11 cellular contexts compared by ENCODE assay signal in the genomic region with DNA sequence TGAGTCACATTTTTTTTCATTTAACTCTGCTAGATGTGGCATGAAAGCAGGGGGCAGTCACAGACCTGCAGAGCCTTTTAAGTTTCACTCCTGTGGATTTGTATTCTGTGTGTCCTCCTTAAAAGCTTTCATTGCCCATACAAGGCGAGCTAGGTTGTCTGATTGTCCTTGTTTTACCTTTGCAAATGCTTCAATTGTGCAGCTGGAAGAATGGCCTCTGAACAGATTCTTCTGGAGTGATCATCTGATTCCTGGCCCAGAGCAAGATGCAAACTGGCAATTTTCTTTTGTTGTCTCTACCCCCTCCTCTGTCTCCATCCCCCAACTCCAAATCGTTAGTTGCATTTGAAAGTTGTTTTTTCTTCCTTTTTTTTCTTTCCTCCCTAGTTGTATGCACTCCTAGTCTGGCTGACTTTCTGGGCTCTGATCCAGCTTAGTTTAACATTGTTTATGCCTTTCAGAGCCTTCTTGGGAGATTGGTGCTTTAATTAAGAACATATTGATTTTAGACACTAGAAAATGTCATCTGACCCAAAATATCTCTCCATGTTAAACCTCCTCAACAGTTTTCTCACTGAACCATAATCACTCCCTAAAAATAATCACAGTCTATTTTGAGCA.
A peak's percentile ranks its signal among the peaks of the same experiment; 100 is the strongest.
DNase-seq lines count a peak whose midpoint lies in the region; ATAC-seq and FAIRE-seq lines count a peak whose summit lies in the region.
"Had no signal": no experiment of that assay in that cellular context is flagged by ENCODE, and none has a peak within 500 bp of the region (broad histone marks: within the 10 kb centered on the region; RNA-seq: fewer than 3 reads in every experiment).

No MANE protein-coding gene starts in this region.

- H3K4me1 ChIP-seq in muscle layer of duodenum (ENCODE audit: control insufficient read depth in 1 of 2, insufficient read depth in 2 of 2, low read length in 2 of 2): peaks cover 3 to 8% of the 10 kb centered on the region in 2 donors

- no peaks in the 10 kb centered on the region for H3K36me3 ChIP-seq in muscle layer of duodenum (ENCODE audit: control insufficient read depth in 1 of 2, insufficient read depth in 2 of 2, low read length in 2 of 2)
- H3K36me3 ChIP-seq: MG63, WERI-Rb-1 had no signal

- no peaks in the 10 kb centered on the region for H3K9me3 ChIP-seq in muscle layer of duodenum (ENCODE audit: control insufficient read depth in 1 of 2, low read length in 2 of 2)
- H3K9me3 ChIP-seq: MG63 had no signal

- H3K27me3 ChIP-seq in muscle layer of duodenum (ENCODE audit: low read depth, low read length): no peaks in the 10 kb centered on the region
- H3K27me3 ChIP-seq: MG63 had no signal

- ATAC-seq in GM21447 (IDR thresholded peaks at IDR 0.05; ENCODE audit: unreplicated experiment) (no peak), GM21576 (IDR thresholded peaks at IDR 0.05; ENCODE audit: unreplicated experiment) (no peak)

- DNase-seq in AG20443 (ENCODE audit: low spot score): peak; percentile 62
- DNase-seq in NCI-H1105 (lab: John Stamatoyannopoulos, UW): peak; percentile 54
- DNase-seq in NCI-H748 (lab: John Stamatoyannopoulos, UW; ENCODE audit: unreplicated experiment): no peak
- no peak for DNase-seq in RKO (ENCODE audit: low spot score)
- DNase-seq: MG63, WERI-Rb-1 had no signal

- H3K27ac ChIP-seq in muscle layer of duodenum (ENCODE audit: low read length): peak overlapping the region; percentile 4
- H3K27ac ChIP-seq: WERI-Rb-1 had no signal

- H3K4me3 ChIP-seq in muscle layer of duodenum (ENCODE audit: low read depth in 1 of 2, low read length in 2 of 2): no peak overlapping the region
- H3K4me3 ChIP-seq: MG63 had no signal

- peak; percentile 99 for FAIRE-seq in endometrium (lab: Jason Lieb, UNC)
- FAIRE-seq: bronchial epithelial cell had no signal

Comparison
In these comparisons a context has a peak if more than half of its experiments do, and no peak if none do; other contexts are left out.
1. DNase-seq: peak in AG20443 (single experiment) and NCI-H1105 (single experiment); none in NCI-H748 (single experiment) and RKO (single experiment).